ENCODE assay signal across 1 cellular context in genomic region chr14:49677643-49678042, GRCh38.
TF ChIP-seq lines count a peak whose summit lies in the region.

No MANE protein-coding gene starts in this region.

TF ChIP-seq in IMR-90, 13 proteins besides CTCF, POLR2A, EP300 and RAD21:
- TF ChIP-seq BHLHE40 (IDR thresholded peaks at IDR 0.05; ENCODE audit: low read depth, low read length) (no peak), MAZ (IDR thresholded peaks at IDR 0.05; ENCODE audit: borderline replicate concordance, low read depth, low read length) (no peak), RCOR1 (IDR thresholded peaks at IDR 0.05; ENCODE audit: insufficient replicate concordance, low read length) (no peak), ELK1 (IDR thresholded peaks at IDR 0.05; ENCODE audit: borderline replicate concordance, low read depth, low read length) (no peak)
